8 cellular contexts compared by ENCODE assay signal in the genomic region with DNA sequence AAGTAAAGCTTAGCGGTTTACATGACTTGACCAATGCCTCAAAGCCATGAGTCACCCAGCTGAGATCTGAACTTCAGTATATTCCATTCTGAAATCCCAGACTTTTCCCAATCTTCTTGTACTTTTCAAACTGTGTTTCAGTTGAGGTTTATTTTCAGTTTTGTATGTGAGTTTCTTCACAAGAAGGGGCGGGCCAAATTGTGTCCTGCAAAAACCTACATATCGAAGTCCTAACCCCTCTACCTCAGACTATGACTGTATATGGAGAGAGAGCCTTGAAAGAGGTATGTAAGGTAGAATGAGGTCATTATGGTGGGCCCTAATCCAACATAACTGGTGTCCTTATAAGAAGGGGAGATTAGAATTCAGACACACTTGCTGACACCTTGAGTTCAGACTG. TPM values are rescaled to one million over a fixed set of nuclear protein-coding genes. Genes with fewer than 3 reads are reported as not detected.
DNase-seq lines count a peak whose midpoint lies in the region; ATAC-seq, FAIRE-seq and TF ChIP-seq lines count a peak whose summit lies in the region.

No MANE protein-coding gene starts in this region.

- H3K36me3 Mint-ChIP-seq in activated T-cell treated with anti-CD3 and anti-CD28 coated beads, Interleukin-2, amount 50 U/mL, for 72 hours (ENCODE audit: insufficient read depth in 2 of 2) = peaks cover 0 to 2% of the 10 kb centered on the region in 2 donors

- intact Hi-C loops in head of caudate nucleus (cut with DNase I) = no loop called here

- ATAC-seq in GM18498 (IDR thresholded peaks at IDR 0.05; ENCODE audit: unreplicated experiment) = peak; percentile 2
- ATAC-seq in HG03565 (IDR thresholded peaks at IDR 0.05; ENCODE audit: unreplicated experiment) = no peak
- ATAC-seq in activated T-cell treated with anti-CD3 and anti-CD28 coated beads, Interleukin-2, amount 50 U/mL, for 72 hours (replicated peaks in 1 of 2) = no peak

- no peak for FAIRE-seq in GM12891 (lab: Jason Lieb, UNC)

- TF ChIP-seq CTCF in fibroblast of villous mesenchyme (IDR thresholded peaks at IDR 0.05; ENCODE audit: insufficient read depth, low read depth, low read length) = no peak

- peaks cover 0 to 6% of the 10 kb centered on the region in 2 donors for H3K9me3 Mint-ChIP-seq in activated T-cell treated with anti-CD3 and anti-CD28 coated beads, Interleukin-2, amount 50 U/mL, for 72 hours

- TF ChIP-seq POLR2A in GM12891 (IDR thresholded peaks at IDR 0.05; ENCODE audit: low read depth, low read length) = no peak

- peak overlapping the region; percentile 57 for H3K4me3 ChIP-seq in fibroblast of villous mesenchyme (ENCODE audit: low read depth, low read length)
- peak overlapping the region; percentile 35 for H3K4me3 ChIP-seq in skeletal muscle cell (ENCODE audit: low read depth, low read length)

- H3K27ac Mint-ChIP-seq in activated T-cell treated with anti-CD3 and anti-CD28 coated beads, Interleukin-2, amount 50 U/mL, for 72 hours = no peak overlapping the region

- H3K4me3 Mint-ChIP-seq in activated T-cell treated with anti-CD3 and anti-CD28 coated beads, Interleukin-2, amount 50 U/mL, for 72 hours = no peak overlapping the region

- peak; percentile 55 for DNase-seq in RPMI7951 (ENCODE audit: low read depth)
- no peak for DNase-seq in fibroblast of villous mesenchyme (ENCODE audit: low read depth)
- DNase-seq in skeletal muscle cell (ENCODE audit: low read depth) = no peak
- DNase-seq in activated T-cell treated with anti-CD3 and anti-CD28 coated beads, Interleukin-2, amount 50 U/mL, for 72 hours = no peak
- no peak for DNase-seq in head of caudate nucleus
- DNase-seq in GM12891 (ENCODE audit: insufficient read length, low spot score) = no peak

- no peaks in the 10 kb centered on the region for H3K4me1 Mint-ChIP-seq in activated T-cell treated with anti-CD3 and anti-CD28 coated beads, Interleukin-2, amount 50 U/mL, for 72 hours (ENCODE audit: low read depth)

- peaks cover 16% of the 10 kb centered on the region for H3K27me3 Mint-ChIP-seq in activated T-cell treated with anti-CD3 and anti-CD28 coated beads, Interleukin-2, amount 50 U/mL, for 72 hours (ENCODE audit: low read depth)

TF ChIP-seq in GM12891, 5 proteins besides CTCF, POLR2A, EP300 and RAD21:
- TF ChIP-seq POLR2AphosphoS5 (IDR thresholded peaks at IDR 0.05; ENCODE audit: low read depth, low read length) (no peak), PAX5 (IDR thresholded peaks at IDR 0.05; ENCODE audit: insufficient read depth, low read length, severe bottlenecking) (no peak)

RNA-seq across cellular contexts. Expression of a gene that starts 0.7 kb away (rescaled TPM):
- 15.9 and 21.0 TPM in 2 replicates for total RNA-seq in RPMI7951 (2014; rRNA removed; shearing (Covaris generic))
- 8.4 and 18.1 TPM in 2 replicates for total RNA-seq in fibroblast of villous mesenchyme
- total RNA-seq in activated T-cell treated with anti-CD3 and anti-CD28 coated beads, Interleukin-2, amount 50 U/mL, for 72 hours = under 1 TPM in 1 of 2 donors, not detected in 1; 0.05 TPM
- not detected for polyA plus RNA-seq in GM12891 (2012; ENCODE audit: low read depth, missing spikeins)
